In genomic region chr14:62162998-62163589, GRCh38 we compare ENCODE assay signal across 8 cellular contexts.
DNase-seq lines count a peak whose midpoint lies in the region; ATAC-seq, FAIRE-seq and TF ChIP-seq lines count a peak whose summit lies in the region.

No MANE protein-coding gene starts in this region.

- 3 to 6% methylated on average over 8 of the region's 8 CpGs for WGBS in body of pancreas, 2 donors
- WGBS in upper lobe of left lung, 2 donors, result 14 to 18% methylated on average over 8 of the region's 8 CpGs

- no peaks in the 10 kb centered on the region for H3K9me3 ChIP-seq in body of pancreas
- no peaks in the 10 kb centered on the region for H3K9me3 ChIP-seq in upper lobe of left lung

- H3K27me3 ChIP-seq in body of pancreas (no peaks in the 10 kb centered on the region), upper lobe of left lung (no peaks in the 10 kb centered on the region)

- DNase-seq in GDM1 (lab: John Stamatoyannopoulos, UW) (peak; percentile 7), NCI-H2196 treated with DMSO at 0.1 percent for 48 hours (lab: John Stamatoyannopoulos, UW; ENCODE audit: unreplicated experiment) (peak; percentile 57), body of pancreas (peak in 3 of 4 donors; percentile 15 to 25 (median 16)), iris pigment epithelial cell (ENCODE audit: low read depth) (peak; percentile 47), upper lobe of left lung (no peak)

- intact Hi-C loops in body of pancreas (cut with DNase I), result no loop called here

- ATAC-seq in HG02938 (IDR thresholded peaks at IDR 0.05; ENCODE audit: unreplicated experiment), result peak; percentile 61
- peak; percentile 53 for ATAC-seq in body of pancreas
- peak in 1 of 2 donors; percentile 66 for ATAC-seq in upper lobe of left lung (ENCODE audit: low FRiP score in 2 of 2)
- no peak for ATAC-seq in HG02852 (IDR thresholded peaks at IDR 0.05; ENCODE audit: unreplicated experiment)

- H3K4me3 ChIP-seq in body of pancreas (no peak overlapping the region), upper lobe of left lung (no peak overlapping the region)

- FAIRE-seq in A204.1 (lab: Jason Lieb, UNC), result peak; percentile 80

- no peak for TF ChIP-seq EP300 in upper lobe of left lung (IDR thresholded peaks at IDR 0.05)

- H3K4me1 ChIP-seq in body of pancreas (no peaks in the 10 kb centered on the region), upper lobe of left lung (no peaks in the 10 kb centered on the region)

- H3K36me3 ChIP-seq in body of pancreas (replicated peaks in 1 of 2; ENCODE audit: insufficient read depth in 1 of 2, low read depth in 2 of 2), result no peaks in the 10 kb centered on the region
- H3K36me3 ChIP-seq in upper lobe of left lung, result no peaks in the 10 kb centered on the region

- TF ChIP-seq POLR2A in body of pancreas (IDR thresholded peaks at IDR 0.05) (no peak), upper lobe of left lung (IDR thresholded peaks at IDR 0.05) (no peak)

- TF ChIP-seq CTCF in body of pancreas (IDR thresholded peaks at IDR 0.05) (peak; percentile 31 to 72 (median 63)), upper lobe of left lung (IDR thresholded peaks at IDR 0.05) (peak; percentile 10 to 62 (median 44))

- no peak overlapping the region for H3K27ac ChIP-seq in body of pancreas
- H3K27ac ChIP-seq in upper lobe of left lung, result no peak overlapping the region

Comparison
In these comparisons a context has a peak if more than half of its experiments do, and no peak if none do; other contexts are left out.
1. DNase-seq: peak in GDM1 (single experiment), NCI-H2196 treated with DMSO at 0.1 percent for 48 hours (single experiment), body of pancreas (3 of 4) and iris pigment epithelial cell (single experiment); none in upper lobe of left lung (0 of 2).